In the genomic region with DNA sequence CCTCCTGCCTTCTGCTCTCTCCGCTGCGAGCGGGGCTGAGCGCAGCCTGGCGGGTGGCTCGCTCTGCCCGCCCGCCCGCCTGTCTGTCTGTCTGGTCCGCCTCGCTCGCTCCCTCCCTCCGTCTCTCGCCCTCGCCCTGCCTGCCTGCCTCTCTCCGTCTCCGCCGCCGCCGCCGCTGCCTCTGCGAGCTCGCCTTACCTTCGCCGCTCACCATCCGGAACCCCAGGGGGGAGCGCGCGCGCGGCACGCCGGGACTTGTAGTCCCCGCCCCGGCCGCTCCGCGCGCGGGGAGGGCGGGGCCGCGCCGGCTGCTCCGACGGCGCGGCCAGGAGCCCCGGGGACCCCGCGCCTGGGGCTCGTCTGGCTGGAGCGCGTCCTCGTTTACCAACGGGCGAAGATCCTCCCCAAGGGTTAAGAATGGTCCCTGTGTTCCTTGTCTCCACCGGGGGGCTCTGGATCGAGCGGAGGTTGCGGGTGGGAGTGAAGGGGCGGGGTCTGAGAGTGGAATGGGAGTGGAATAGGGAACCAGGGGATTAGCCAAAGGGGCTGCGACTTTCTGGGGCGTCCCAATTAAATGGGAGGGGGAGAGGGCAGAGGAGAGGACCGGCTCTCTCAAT, we compare ENCODE assay signal across 1 cellular context.
TF ChIP-seq lines count a peak whose summit lies in the region.

A gene with protein sequence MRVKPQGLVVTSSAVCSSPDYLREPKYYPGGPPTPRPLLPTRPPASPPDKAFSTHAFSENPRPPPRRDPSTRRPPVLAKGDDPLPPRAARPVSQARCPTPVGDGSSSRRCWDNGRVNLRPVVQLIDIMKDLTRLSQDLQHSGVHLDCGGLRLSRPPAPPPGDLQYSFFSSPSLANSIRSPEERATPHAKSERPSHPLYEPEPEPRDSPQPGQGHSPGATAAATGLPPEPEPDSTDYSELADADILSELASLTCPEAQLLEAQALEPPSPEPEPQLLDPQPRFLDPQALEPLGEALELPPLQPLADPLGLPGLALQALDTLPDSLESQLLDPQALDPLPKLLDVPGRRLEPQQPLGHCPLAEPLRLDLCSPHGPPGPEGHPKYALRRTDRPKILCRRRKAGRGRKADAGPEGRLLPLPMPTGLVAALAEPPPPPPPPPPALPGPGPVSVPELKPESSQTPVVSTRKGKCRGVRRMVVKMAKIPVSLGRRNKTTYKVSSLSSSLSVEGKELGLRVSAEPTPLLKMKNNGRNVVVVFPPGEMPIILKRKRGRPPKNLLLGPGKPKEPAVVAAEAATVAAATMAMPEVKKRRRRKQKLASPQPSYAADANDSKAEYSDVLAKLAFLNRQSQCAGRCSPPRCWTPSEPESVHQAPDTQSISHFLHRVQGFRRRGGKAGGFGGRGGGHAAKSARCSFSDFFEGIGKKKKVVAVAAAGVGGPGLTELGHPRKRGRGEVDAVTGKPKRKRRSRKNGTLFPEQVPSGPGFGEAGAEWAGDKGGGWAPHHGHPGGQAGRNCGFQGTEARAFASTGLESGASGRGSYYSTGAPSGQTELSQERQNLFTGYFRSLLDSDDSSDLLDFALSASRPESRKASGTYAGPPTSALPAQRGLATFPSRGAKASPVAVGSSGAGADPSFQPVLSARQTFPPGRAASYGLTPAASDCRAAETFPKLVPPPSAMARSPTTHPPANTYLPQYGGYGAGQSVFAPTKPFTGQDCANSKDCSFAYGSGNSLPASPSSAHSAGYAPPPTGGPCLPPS (N-terminal part only) (minus strand): TSS at position 183 of the 617 bp plus-strand sequence. CDS start 52,029 bp downstream, outside the sequence.

TF ChIP-seq in K562, 482 proteins besides CTCF, POLR2A, EP300 and RAD21 (continued from another document and continues in another):
- peak in 1 of 3 experiments; percentile 58; a peak in 2 of 6 replicates for TF ChIP-seq ZBTB11 (CRISPR knock-in tag; IDR thresholded peaks at IDR 0.05)
- TF ChIP-seq CHD4 (IDR thresholded peaks at IDR 0.05; ENCODE audit: insufficient read depth, insufficient replicate concordance, low read depth, low read length, poor library complexity, severe bottlenecking), result no peak
- no peak for TF ChIP-seq ZNF3 (CRISPR knock-in tag; IDR thresholded peaks at IDR 0.05)
- TF ChIP-seq PHF20 (IDR thresholded peaks at IDR 0.05; ENCODE audit: partially characterized antibody), result no peak
- no peak for TF ChIP-seq MAFK (IDR thresholded peaks at IDR 0.05; ENCODE audit: low read length)
- TF ChIP-seq ZNF431 (CRISPR knock-in tag; IDR thresholded peaks at IDR 0.05), result no peak
- no peak for TF ChIP-seq PTBP1 (IDR thresholded peaks at IDR 0.05; ENCODE audit: low read depth, low read length)
- TF ChIP-seq NR2F6 (CRISPR knock-in tag; IDR thresholded peaks at IDR 0.05), result no peak
- no peak for TF ChIP-seq NBN (IDR thresholded peaks at IDR 0.05; ENCODE audit: low read depth)
- TF ChIP-seq SIN3B (IDR thresholded peaks at IDR 0.05; ENCODE audit: low read depth), result peak; percentile 70
- TF ChIP-seq ATF7 (IDR thresholded peaks at IDR 0.05), result no peak; the same call in 1 of the 2 replicates
- TF ChIP-seq SNIP1 (IDR thresholded peaks at IDR 0.05; ENCODE audit: low read depth), result peak; percentile 75; the same call in 1 of the 2 replicates
- peak in 1 of 2 experiments; percentile 65 for TF ChIP-seq AFF1 (IDR thresholded peaks at IDR 0.05; ENCODE audit: low read depth in 1 of 2, partially characterized antibody in 2 of 2)
- TF ChIP-seq SMAD3 (CRISPR knock-in tag; conservative IDR thresholded peaks at IDR 0.05), result no peak
- TF ChIP-seq TSC22D4 (tag; IDR thresholded peaks at IDR 0.05), result no peak
- TF ChIP-seq, protein P1, sequence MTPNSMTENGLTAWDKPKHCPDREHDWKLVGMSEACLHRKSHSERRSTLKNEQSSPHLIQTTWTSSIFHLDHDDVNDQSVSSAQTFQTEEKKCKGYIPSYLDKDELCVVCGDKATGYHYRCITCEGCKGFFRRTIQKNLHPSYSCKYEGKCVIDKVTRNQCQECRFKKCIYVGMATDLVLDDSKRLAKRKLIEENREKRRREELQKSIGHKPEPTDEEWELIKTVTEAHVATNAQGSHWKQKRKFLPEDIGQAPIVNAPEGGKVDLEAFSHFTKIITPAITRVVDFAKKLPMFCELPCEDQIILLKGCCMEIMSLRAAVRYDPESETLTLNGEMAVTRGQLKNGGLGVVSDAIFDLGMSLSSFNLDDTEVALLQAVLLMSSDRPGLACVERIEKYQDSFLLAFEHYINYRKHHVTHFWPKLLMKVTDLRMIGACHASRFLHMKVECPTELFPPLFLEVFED (CRISPR knock-in tag; conservative IDR thresholded peaks at IDR 0.05), result no peak
- no peak for TF ChIP-seq ZBTB8A (IDR thresholded peaks at IDR 0.05; ENCODE audit: partially characterized antibody)
- TF ChIP-seq TBP (optimal IDR thresholded peaks at IDR 0.05; ENCODE audit: low read depth, low read length), result peak; percentile 80
- TF ChIP-seq TFAP4 (CRISPR knock-in tag; IDR thresholded peaks at IDR 0.05; ENCODE audit: borderline replicate concordance), result peak; percentile 63; the same call in 1 of the 2 replicates
- no peak for TF ChIP-seq ZNF316 (IDR thresholded peaks at IDR 0.05)
- peak; percentile 93 for TF ChIP-seq SUPT5H (IDR thresholded peaks at IDR 0.05)
- no peak for TF ChIP-seq PRMT5 (CRISPR knock-in tag; IDR thresholded peaks at IDR 0.05)
- no peak for TF ChIP-seq E2F6 (IDR thresholded peaks at IDR 0.05; ENCODE audit: borderline replicate concordance in 1 of 2, extremely low read depth in 1 of 2, insufficient read depth in 1 of 2, insufficient read length in 1 of 2, low read depth in 1 of 2, low read length in 1 of 2, poor library complexity in 1 of 2, severe bottlenecking in 1 of 2)
- 0 out of 2 replicates have a peak, but pooled peaks have one; percentile 5 for TF ChIP-seq HDAC2 (IDR thresholded peaks at IDR 0.05)
- no peak for TF ChIP-seq MED1 (CRISPR knock-in tag; IDR thresholded peaks at IDR 0.05; ENCODE audit: borderline replicate concordance)
- TF ChIP-seq RFX7 (CRISPR knock-in tag; IDR thresholded peaks at IDR 0.05), result no peak
- no peak for TF ChIP-seq RREB1 (CRISPR knock-in tag; IDR thresholded peaks at IDR 0.05)
- peak; percentile 61 for TF ChIP-seq MYC (IDR thresholded peaks at IDR 0.05; ENCODE audit: low read depth, low read length)
- no peak for TF ChIP-seq MYC (CRISPR knock-in tag; IDR thresholded peaks at IDR 0.05; ENCODE audit: borderline replicate concordance, low read depth)
- peak; percentile 85 for TF ChIP-seq RBFOX2 (IDR thresholded peaks at IDR 0.05; ENCODE audit: low read depth, low read length)
